In genomic region chr18:8704361-8705279, GRCh38 we compare ENCODE assay signal across 8 cellular contexts. TPM values are rescaled to one million over a fixed set of nuclear protein-coding genes. Genes with fewer than 3 reads are reported as not detected.
DNase-seq lines count a peak whose midpoint lies in the region; ATAC-seq and TF ChIP-seq lines count a peak whose summit lies in the region.

No MANE protein-coding gene starts in this region.

- H3K4me2 ChIP-seq in OCI-LY3 (ENCODE audit: low read length) = peak overlapping the region; percentile 90

- H3K36me3 ChIP-seq in HUES64 (ENCODE audit: insufficient read depth, low read length) = peaks cover 3% of the 10 kb centered on the region; the same call in 1 of the 2 replicates
- peaks cover 6% of the 10 kb centered on the region for H3K36me3 ChIP-seq in OCI-LY3 (replicated peaks; ENCODE audit: low read depth, low read length)
- H3K36me3 ChIP-seq in mucosa of rectum (ENCODE audit: control insufficient read depth in 2 of 2, insufficient read depth in 2 of 2, low read length in 2 of 2) = no peaks in the 10 kb centered on the region

- H3K27ac ChIP-seq in HUES64 (ENCODE audit: low read depth, low read length) (no peak overlapping the region), OCI-LY3 (ENCODE audit: low read length) (no peak overlapping the region), mucosa of rectum (ENCODE audit: low read depth in 2 of 2, low read length in 2 of 2) (peak overlapping the region; percentile 64 to 67)

- peaks cover 21% of the 10 kb centered on the region for H4K20me1 ChIP-seq in OCI-LY3 (ENCODE audit: insufficient read depth, low read length)

- peak overlapping the region; percentile 72 for H3K4me3 ChIP-seq in HUES64 (ENCODE audit: low read length)
- H3K4me3 ChIP-seq in OCI-LY3 (ENCODE audit: low read length) = peak overlapping the region; percentile 77
- peak overlapping the region; percentile 64 for H3K4me3 ChIP-seq in epithelial cell of proximal tubule (ENCODE audit: low read depth, low read length)
- H3K4me3 ChIP-seq in mucosa of rectum (ENCODE audit: low read length in 2 of 2) = peak overlapping the region; percentile 65 to 72

- no peaks in the 10 kb centered on the region for H3K9me3 ChIP-seq in HUES64 (ENCODE audit: insufficient read depth, low read depth, low read length)
- no peaks in the 10 kb centered on the region for H3K9me3 ChIP-seq in OCI-LY3 (ENCODE audit: insufficient read depth, low read length)
- no peaks in the 10 kb centered on the region for H3K9me3 ChIP-seq in mucosa of rectum (ENCODE audit: control insufficient read depth in 2 of 2, low read length in 2 of 2)

- H3K27me3 ChIP-seq in HUES64 (ENCODE audit: insufficient read depth, low read length) (peaks cover 30% of the 10 kb centered on the region), OCI-LY3 (ENCODE audit: low read depth, low read length) (no peaks in the 10 kb centered on the region), mucosa of rectum (ENCODE audit: control insufficient read depth in 2 of 2, insufficient read depth in 2 of 2, low read length in 2 of 2) (peaks cover 28 to 38% of the 10 kb centered on the region in 2 donors)

- 5% methylated on average over 71 of the region's 71 CpGs for WGBS in HUES64

- DNase-seq in Caki2 (ENCODE audit: low read depth) (peak; percentile 98), activated T-cell treated with anti-CD3 and anti-CD28 coated beads for 48 hours (ENCODE audit: low read depth) (peak; percentile 82), epithelial cell of proximal tubule (ENCODE audit: low read depth) (no peak)
- DNase-seq in stimulated activated CD8-positive, alpha-beta memory T cell treated with anti-CD3 and anti-CD28 coated beads, Interleukin-4, amount 100 ng/mL, for 24 hours (ENCODE audit: low read depth) = peak; percentile 86

- H3K4me1 ChIP-seq in HUES64 (ENCODE audit: insufficient read depth, low read length) (peaks cover 28% of the 10 kb centered on the region), OCI-LY3 (ENCODE audit: low read length) (peaks cover 19% of the 10 kb centered on the region), mucosa of rectum (ENCODE audit: control insufficient read depth in 2 of 2, insufficient read depth in 2 of 2, low read length in 2 of 2) (peaks cover 6 to 7% of the 10 kb centered on the region in 2 donors)

- H3K9ac ChIP-seq in HUES64 (ENCODE audit: low read depth, low read length) (0 out of 2 replicates have a peak overlapping the region, but pooled peaks have one; percentile 29), OCI-LY3 (ENCODE audit: low read length) (peak overlapping the region; percentile 57), mucosa of rectum (ENCODE audit: low read depth in 1 of 2, low read length in 2 of 2) (peak overlapping the region; percentile 46 to 52)

- H2AFZ ChIP-seq in OCI-LY3 (ENCODE audit: low read depth, low read length) = peak overlapping the region; percentile 43; the same call in 1 of the 2 replicates

- peaks cover 37% of the 10 kb centered on the region for H3K79me2 ChIP-seq in OCI-LY3 (ENCODE audit: low read length)

- peak; percentile 87 for ATAC-seq in GM21528 (IDR thresholded peaks at IDR 0.05; ENCODE audit: low FRiP score, unreplicated experiment)

- in situ Hi-C loops in Caki2 (cut with HindIII; ENCODE audit: low pct_unique_long_range_greater_than_20kb, low sequenced_read_pairs) = no loop called here

- TF ChIP-seq CTCF in OCI-LY3 (IDR thresholded peaks at IDR 0.05; ENCODE audit: low read depth, low read length) (no peak), epithelial cell of proximal tubule (conservative IDR thresholded peaks at IDR 0.05; ENCODE audit: low read depth, low read length) (no peak)

RNA-seq across cellular contexts. Expression of gene MTCL1, which starts 0.7 kb away (rescaled TPM):
- 55.4 and 59.8 TPM in 2 replicates for total RNA-seq in Caki2 (2014; rRNA removed; shearing (Covaris generic); ENCODE audit: low replicate concordance)
- 21.1 TPM for polyA plus RNA-seq in HUES64 (2013, experiment 1 of 2)
- polyA plus RNA-seq in HUES64 (2013, experiment 2 of 2) = 18.8 TPM
- total RNA-seq in epithelial cell of proximal tubule = 60.1 and 81.7 TPM in 2 replicates

Comparison
In these comparisons a context has a peak if more than half of its experiments do, and no peak if none do; other contexts are left out.
1. H3K27ac ChIP-seq: peak in mucosa of rectum (2 of 2); none in HUES64 (single experiment) and OCI-LY3 (single experiment).
2. Peak in every context shown above with its lines, with median percentiles within 50 percentile points of each other: H3K4me3 ChIP-seq and H3K9ac ChIP-seq.